13 cellular contexts compared by ENCODE assay signal in genomic region chr10:72764151-72764550, GRCh38.
A peak's percentile ranks its signal among the peaks of the same experiment; 100 is the strongest.
DNase-seq lines count a peak whose midpoint lies in the region; ATAC-seq and TF ChIP-seq lines count a peak whose summit lies in the region.
"Had no signal": no experiment of that assay in that cellular context is flagged by ENCODE, and none has a peak within 500 bp of the region (broad histone marks: within the 10 kb centered on the region; RNA-seq: fewer than 3 reads in every experiment).

No MANE protein-coding gene starts in this region.

- CTCF ChIA-PET in CD8-positive, alpha-beta T cell (lab: Charles Lee), result interaction anchor here (1.0 to 1.7 kb wide), 2 partner anchors 8 to 9 kb away, joined by 3 to 4 read pairs; no protein-coding TSS in a partner anchor

- H3K27me3 Mint-ChIP-seq in CD8-positive, alpha-beta T cell (ENCODE audit: low read depth), result no peaks in the 10 kb centered on the region

- no peak overlapping the region for H3K9ac ChIP-seq in smooth muscle cell (ENCODE audit: low read depth)

- H3K4me3 Mint-ChIP-seq in CD8-positive, alpha-beta T cell, result no peak overlapping the region
- H3K4me3 Mint-ChIP-seq: endodermal cell had no signal

- peaks cover 26% of the 10 kb centered on the region for H4K20me1 ChIP-seq in smooth muscle cell (ENCODE audit: low read depth)

- peak overlapping the region; percentile 49 for H3K4me2 ChIP-seq in smooth muscle cell

- H3K9me3 Mint-ChIP-seq in CD8-positive, alpha-beta T cell, result peaks cover 10% of the 10 kb centered on the region
- H3K9me3 Mint-ChIP-seq: endodermal cell had no signal

- ATAC-seq in SK-N-SH treated with all-trans-retinoic acid at 6 μM for 48 hours (peak; percentile 96), HG03342 (IDR thresholded peaks at IDR 0.05; ENCODE audit: unreplicated experiment) (no peak), GM18873 (IDR thresholded peaks at IDR 0.05; ENCODE audit: low FRiP score, unreplicated experiment) (no peak)
- no peak for ATAC-seq in CD8-positive, alpha-beta T cell

- H3F3A ChIP-seq in smooth muscle cell (ENCODE audit: low read depth), result no peaks in the 10 kb centered on the region

- no peaks in the 10 kb centered on the region for H3K36me3 ChIP-seq in smooth muscle cell (ENCODE audit: low read depth)
- H3K36me3 ChIP-seq in CD8-positive, alpha-beta T cell (ENCODE audit: insufficient read depth, low read length), result no peaks in the 10 kb centered on the region

- H2AFZ ChIP-seq in smooth muscle cell (ENCODE audit: low read depth), result no peak overlapping the region

- DNase-seq in H4 (ENCODE audit: low spot score), result peak; percentile 50
- DNase-seq in fibroblast of villous mesenchyme (ENCODE audit: low read depth), result peak; percentile 94
- DNase-seq in smooth muscle cell (lab: John Stamatoyannopoulos, UW; ENCODE audit: unreplicated experiment), result no peak
- DNase-seq in CD8-positive, alpha-beta T cell, result no peak
- DNase-seq: endodermal cell, NCI-H1105, NCI-H526, retina, Right ventricle myocardium superior, testis had no signal

- POLR2A ChIA-PET in CD8-positive, alpha-beta T cell (lab: Charles Lee), result no interaction called here

- intact Hi-C loops in CD8-positive, alpha-beta T cell (cut with DNase I, micrococcal nuclease), result no loop called here

- TF ChIP-seq CTCF in fibroblast of villous mesenchyme (IDR thresholded peaks at IDR 0.05; ENCODE audit: insufficient read depth, low read depth, low read length), result no peak
- no peak for TF ChIP-seq CTCF in smooth muscle cell (IDR thresholded peaks at IDR 0.05; ENCODE audit: borderline replicate concordance, insufficient read depth, poor library complexity, severe bottlenecking)
- TF ChIP-seq CTCF in CD8-positive, alpha-beta T cell (IDR thresholded peaks at IDR 0.05), result no peak

- H3K4me1 Mint-ChIP-seq in CD8-positive, alpha-beta T cell (ENCODE audit: low read depth), result no peaks in the 10 kb centered on the region

- H3K27me3 ChIP-seq in smooth muscle cell (ENCODE audit: low read depth), result no peaks in the 10 kb centered on the region
- H3K27me3 ChIP-seq in CD8-positive, alpha-beta T cell (ENCODE audit: insufficient read depth, low read length), result no peaks in the 10 kb centered on the region
- H3K27me3 ChIP-seq: testis had no signal

- H3K79me2 ChIP-seq in smooth muscle cell (ENCODE audit: low read depth), result peaks cover 10% of the 10 kb centered on the region

- H3K36me3 Mint-ChIP-seq in CD8-positive, alpha-beta T cell, result peaks cover 33% of the 10 kb centered on the region

- no peaks in the 10 kb centered on the region for H3K4me1 ChIP-seq in smooth muscle cell (ENCODE audit: low read depth)
- no peaks in the 10 kb centered on the region for H3K4me1 ChIP-seq in CD8-positive, alpha-beta T cell (ENCODE audit: insufficient read depth, low read length)
- H3K4me1 ChIP-seq: testis had no signal

- no peak overlapping the region for H3K27ac Mint-ChIP-seq in CD8-positive, alpha-beta T cell
- H3K27ac Mint-ChIP-seq: endodermal cell had no signal

- H3K4me3 ChIP-seq in fibroblast of villous mesenchyme (ENCODE audit: low read depth, low read length) (no peak overlapping the region), smooth muscle cell (no peak overlapping the region)
- no peak overlapping the region for H3K4me3 ChIP-seq in CD8-positive, alpha-beta T cell (ENCODE audit: low read depth, low read length)
- H3K4me3 ChIP-seq: testis had no signal

- H3K9me3 ChIP-seq in smooth muscle cell (replicated peaks; ENCODE audit: low read depth), result no peaks in the 10 kb centered on the region
- no peaks in the 10 kb centered on the region for H3K9me3 ChIP-seq in CD8-positive, alpha-beta T cell (ENCODE audit: low read length)
- H3K9me3 ChIP-seq: testis had no signal

- H3K27ac ChIP-seq in smooth muscle cell (ENCODE audit: low read depth), result peak overlapping the region; percentile 41
- H3K27ac ChIP-seq in CD8-positive, alpha-beta T cell (ENCODE audit: low read depth, low read length), result no peak overlapping the region
- H3K27ac ChIP-seq: testis had no signal

TF ChIP-seq in SK-N-SH treated with all-trans-retinoic acid at 6 μM for 48 hours, 23 proteins besides CTCF, POLR2A, EP300 and RAD21 (continues in another document):
- TF ChIP-seq, protein P1, sequence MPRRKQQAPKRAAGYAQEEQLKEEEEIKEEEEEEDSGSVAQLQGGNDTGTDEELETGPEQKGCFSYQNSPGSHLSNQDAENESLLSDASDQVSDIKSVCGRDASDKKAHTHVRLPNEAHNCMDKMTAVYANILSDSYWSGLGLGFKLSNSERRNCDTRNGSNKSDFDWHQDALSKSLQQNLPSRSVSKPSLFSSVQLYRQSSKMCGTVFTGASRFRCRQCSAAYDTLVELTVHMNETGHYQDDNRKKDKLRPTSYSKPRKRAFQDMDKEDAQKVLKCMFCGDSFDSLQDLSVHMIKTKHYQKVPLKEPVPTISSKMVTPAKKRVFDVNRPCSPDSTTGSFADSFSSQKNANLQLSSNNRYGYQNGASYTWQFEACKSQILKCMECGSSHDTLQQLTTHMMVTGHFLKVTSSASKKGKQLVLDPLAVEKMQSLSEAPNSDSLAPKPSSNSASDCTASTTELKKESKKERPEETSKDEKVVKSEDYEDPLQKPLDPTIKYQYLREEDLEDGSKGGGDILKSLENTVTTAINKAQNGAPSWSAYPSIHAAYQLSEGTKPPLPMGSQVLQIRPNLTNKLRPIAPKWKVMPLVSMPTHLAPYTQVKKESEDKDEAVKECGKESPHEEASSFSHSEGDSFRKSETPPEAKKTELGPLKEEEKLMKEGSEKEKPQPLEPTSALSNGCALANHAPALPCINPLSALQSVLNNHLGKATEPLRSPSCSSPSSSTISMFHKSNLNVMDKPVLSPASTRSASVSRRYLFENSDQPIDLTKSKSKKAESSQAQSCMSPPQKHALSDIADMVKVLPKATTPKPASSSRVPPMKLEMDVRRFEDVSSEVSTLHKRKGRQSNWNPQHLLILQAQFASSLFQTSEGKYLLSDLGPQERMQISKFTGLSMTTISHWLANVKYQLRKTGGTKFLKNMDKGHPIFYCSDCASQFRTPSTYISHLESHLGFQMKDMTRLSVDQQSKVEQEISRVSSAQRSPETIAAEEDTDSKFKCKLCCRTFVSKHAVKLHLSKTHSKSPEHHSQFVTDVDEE (CRISPR knock-in tag; IDR thresholded peaks at IDR 0.05), result no peak
- no peak for TF ChIP-seq ZNF70 (CRISPR knock-in tag; IDR thresholded peaks at IDR 0.05)
- TF ChIP-seq, protein P2, sequence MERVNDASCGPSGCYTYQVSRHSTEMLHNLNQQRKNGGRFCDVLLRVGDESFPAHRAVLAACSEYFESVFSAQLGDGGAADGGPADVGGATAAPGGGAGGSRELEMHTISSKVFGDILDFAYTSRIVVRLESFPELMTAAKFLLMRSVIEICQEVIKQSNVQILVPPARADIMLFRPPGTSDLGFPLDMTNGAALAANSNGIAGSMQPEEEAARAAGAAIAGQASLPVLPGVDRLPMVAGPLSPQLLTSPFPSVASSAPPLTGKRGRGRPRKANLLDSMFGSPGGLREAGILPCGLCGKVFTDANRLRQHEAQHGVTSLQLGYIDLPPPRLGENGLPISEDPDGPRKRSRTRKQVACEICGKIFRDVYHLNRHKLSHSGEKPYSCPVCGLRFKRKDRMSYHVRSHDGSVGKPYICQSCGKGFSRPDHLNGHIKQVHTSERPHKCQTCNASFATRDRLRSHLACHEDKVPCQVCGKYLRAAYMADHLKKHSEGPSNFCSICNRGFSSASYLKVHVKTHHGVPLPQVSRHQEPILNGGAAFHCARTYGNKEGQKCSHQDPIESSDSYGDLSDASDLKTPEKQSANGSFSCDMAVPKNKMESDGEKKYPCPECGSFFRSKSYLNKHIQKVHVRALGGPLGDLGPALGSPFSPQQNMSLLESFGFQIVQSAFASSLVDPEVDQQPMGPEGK (CRISPR knock-in tag; IDR thresholded peaks at IDR 0.05; ENCODE audit: borderline replicate concordance), result peak; percentile 69; the same call in 1 of the 2 replicates
- peak; percentile 58; the same call in 1 of the 2 replicates for TF ChIP-seq TCF4 (CRISPR knock-in tag; IDR thresholded peaks at IDR 0.05; ENCODE audit: borderline replicate concordance)
- TF ChIP-seq ZC3H10 (CRISPR knock-in tag; IDR thresholded peaks at IDR 0.05), result 0 out of 2 replicates have a peak, but pooled peaks have one; percentile 40
- TF ChIP-seq ISL1 (CRISPR knock-in tag; IDR thresholded peaks at IDR 0.05), result peak; percentile 99
- no peak for TF ChIP-seq ZFP30 (CRISPR knock-in tag; IDR thresholded peaks at IDR 0.05)
- TF ChIP-seq CSDC2 (CRISPR knock-in tag; IDR thresholded peaks at IDR 0.05), result no peak; the same call in 1 of the 2 replicates
- TF ChIP-seq ZFP3 (CRISPR knock-in tag; IDR thresholded peaks at IDR 0.05), result no peak; the same call in 1 of the 2 replicates
- TF ChIP-seq BACH2 (CRISPR knock-in tag; IDR thresholded peaks at IDR 0.05; ENCODE audit: borderline replicate concordance), result no peak
- TF ChIP-seq ARNTL (CRISPR knock-in tag; IDR thresholded peaks at IDR 0.05; ENCODE audit: borderline replicate concordance, low read depth), result no peak
- no peak for TF ChIP-seq TOX (CRISPR knock-in tag; IDR thresholded peaks at IDR 0.05; ENCODE audit: borderline replicate concordance)
- peak; percentile 97 for TF ChIP-seq POU6F1 (CRISPR knock-in tag; IDR thresholded peaks at IDR 0.05; ENCODE audit: borderline replicate concordance, low read depth)
- TF ChIP-seq, protein P3, sequence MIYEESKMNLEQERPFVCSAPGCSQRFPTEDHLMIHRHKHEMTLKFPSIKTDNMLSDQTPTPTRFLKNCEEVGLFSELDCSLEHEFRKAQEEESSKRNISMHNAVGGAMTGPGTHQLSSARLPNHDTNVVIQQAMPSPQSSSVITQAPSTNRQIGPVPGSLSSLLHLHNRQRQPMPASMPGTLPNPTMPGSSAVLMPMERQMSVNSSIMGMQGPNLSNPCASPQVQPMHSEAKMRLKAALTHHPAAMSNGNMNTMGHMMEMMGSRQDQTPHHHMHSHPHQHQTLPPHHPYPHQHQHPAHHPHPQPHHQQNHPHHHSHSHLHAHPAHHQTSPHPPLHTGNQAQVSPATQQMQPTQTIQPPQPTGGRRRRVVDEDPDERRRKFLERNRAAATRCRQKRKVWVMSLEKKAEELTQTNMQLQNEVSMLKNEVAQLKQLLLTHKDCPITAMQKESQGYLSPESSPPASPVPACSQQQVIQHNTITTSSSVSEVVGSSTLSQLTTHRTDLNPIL (CRISPR knock-in tag; IDR thresholded peaks at IDR 0.05; ENCODE audit: low read depth), result peak; percentile 88; the same call in 1 of the 2 replicates

Comparison
In these comparisons a context has a peak if more than half of its experiments do, and no peak if none do; other contexts are left out.
1. DNase-seq: peak in H4 (single experiment) and fibroblast of villous mesenchyme (single experiment); none in smooth muscle cell (single experiment) and CD8-positive, alpha-beta T cell (0 of 7).